1 cellular context compared by ENCODE assay signal in the genomic region with DNA sequence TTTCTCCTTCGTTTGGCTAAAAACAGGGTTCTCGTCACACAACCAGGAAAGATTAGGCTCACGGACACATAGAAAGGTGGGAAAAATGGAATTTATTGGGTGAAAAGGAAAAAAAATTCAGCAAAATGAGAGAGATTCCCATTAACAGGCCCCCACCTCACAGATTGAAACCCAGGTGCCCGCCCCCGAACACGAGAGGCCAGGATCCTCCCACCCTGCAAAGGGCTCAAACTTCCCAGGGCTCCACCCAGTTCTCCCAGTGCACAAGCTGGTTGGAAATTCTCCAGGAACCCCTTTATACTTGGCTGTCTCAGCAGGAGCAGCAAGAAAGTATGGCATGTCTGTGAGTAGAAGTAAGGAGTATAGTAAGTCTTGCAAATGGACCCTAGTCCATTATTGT.
TF ChIP-seq lines count a peak whose summit lies in the region.

No MANE protein-coding gene starts in this region.

TF ChIP-seq in H1, 55 proteins besides CTCF, POLR2A, EP300 and RAD21:
- no peak for TF ChIP-seq SRF (IDR thresholded peaks at IDR 0.05; ENCODE audit: low read depth, low read length)
- TF ChIP-seq SIN3A (conservative IDR thresholded peaks at IDR 0.05 in 1 of 2, IDR thresholded peaks at IDR 0.05 in 1 of 2; ENCODE audit: low read depth in 1 of 2, low read length in 2 of 2): no peak
- TF ChIP-seq RNF2 (IDR thresholded peaks at IDR 0.05; ENCODE audit: borderline replicate concordance, low read depth, low read length, missing control alignments, poor library complexity, severe bottlenecking): no peak
- no peak for TF ChIP-seq PHF8 (conservative IDR thresholded peaks at IDR 0.05; ENCODE audit: low read depth, low read length)
- TF ChIP-seq TAF7 (optimal IDR thresholded peaks at IDR 0.05; ENCODE audit: borderline replicate concordance, low read depth, low read length): no peak
